22 cellular contexts compared by ENCODE assay signal in genomic region chr5:110104048-110104725, GRCh38.
"Had no signal": no experiment of that assay in that cellular context is flagged by ENCODE, and none has a peak within 500 bp of the region (broad histone marks: within the 10 kb centered on the region; RNA-seq: fewer than 3 reads in every experiment).

No MANE protein-coding gene starts in this region.

- H3K36me3 Mint-ChIP-seq: activated CD4-positive, alpha-beta memory T cell treated with anti-CD3 and anti-CD28 coated beads for 36 hours; activated naive CD4-positive, alpha-beta T cell treated with anti-CD3 and anti-CD28 coated beads, Interleukin-2, amount 50 U/mL, for 72 hours; immature natural killer cell; memory B cell; stimulated activated naive B cell treated with anti-CD40 and anti-IgM and Interleukin-4, amounts not matched to agents 10 μg/mL and 1 μg/mL and 100 μg/mL, for 72 hours had no signal

- H3K36me3 ChIP-seq: cardiac muscle cell, esophagus squamous epithelium, spleen, tibial artery, uterus had no signal

- ATAC-seq: activated naive CD4-positive, alpha-beta T cell treated with anti-CD3 and anti-CD28 coated beads, Interleukin-2, amount 50 U/mL, for 72 hours; effector memory CD8-positive, alpha-beta T cell; stimulated activated naive B cell treated with anti-CD40 and anti-IgM and Interleukin-4, amounts not matched to agents 10 μg/mL and 1 μg/mL and 100 μg/mL, for 72 hours had no signal

- H3K9me3 Mint-ChIP-seq: activated B cell treated with CpG ODN at 0.5 μM for 24 hours; activated CD4-positive, alpha-beta memory T cell treated with anti-CD3 and anti-CD28 coated beads for 36 hours; activated naive CD4-positive, alpha-beta T cell treated with anti-CD3 and anti-CD28 coated beads, Interleukin-2, amount 50 U/mL, for 72 hours; activated T-cell treated with anti-CD3 and anti-CD28 coated beads, Interleukin-2, amount 50 U/mL, for 24 hours; dendritic cell treated with granulocyte-macrophage colony-stimulating factor and Interleukin-4, amounts not matched to agents 40 ng/mL and 50 ng/mL, for 4 days; effector memory CD8-positive, alpha-beta T cell; immature natural killer cell; memory B cell; stimulated activated naive B cell treated with anti-CD40 and anti-IgM and Interleukin-4, amounts not matched to agents 10 μg/mL and 1 μg/mL and 100 μg/mL, for 72 hours had no signal

- H3K27me3 ChIP-seq: cardiac muscle cell, esophagus squamous epithelium, tibial artery, uterus had no signal

- H3K4me1 Mint-ChIP-seq: activated B cell treated with CpG ODN at 0.5 μM for 24 hours; memory B cell; stimulated activated naive B cell treated with anti-CD40 and anti-IgM and Interleukin-4, amounts not matched to agents 10 μg/mL and 1 μg/mL and 100 μg/mL, for 72 hours had no signal

- FAIRE-seq: TTC549 had no signal

- H3K4me3 Mint-ChIP-seq: activated B cell treated with CpG ODN at 0.5 μM for 24 hours; activated CD4-positive, alpha-beta memory T cell treated with anti-CD3 and anti-CD28 coated beads for 36 hours; activated T-cell treated with anti-CD3 and anti-CD28 coated beads, Interleukin-2, amount 50 U/mL, for 24 hours; dendritic cell treated with granulocyte-macrophage colony-stimulating factor and Interleukin-4, amounts not matched to agents 40 ng/mL and 50 ng/mL, for 4 days; effector memory CD8-positive, alpha-beta T cell; memory B cell; stimulated activated naive B cell treated with anti-CD40 and anti-IgM and Interleukin-4, amounts not matched to agents 10 μg/mL and 1 μg/mL and 100 μg/mL, for 72 hours had no signal

- H3K9me3 ChIP-seq: esophagus squamous epithelium, spleen, tibial artery, uterus had no signal

- DNase-seq: activated B cell treated with CpG ODN at 0.5 μM for 24 hours; activated CD4-positive, alpha-beta memory T cell treated with anti-CD3 and anti-CD28 coated beads for 36 hours; activated CD4-positive, alpha-beta T cell treated with anti-CD3 and anti-CD28 coated beads for 4 hours; activated effector memory CD4-positive, alpha-beta T cell treated with anti-CD3 and anti-CD28 coated beads, Interleukin-2, amount 50 U/mL, for 16 hours; activated T-cell treated with anti-CD3 and anti-CD28 coated beads, Interleukin-2, amount 50 U/mL, for 24 hours; amygdala; effector memory CD8-positive, alpha-beta T cell; esophagus squamous epithelium; nucleus accumbens; posterior cingulate gyrus; retina; spleen; stimulated activated naive B cell treated with anti-CD40 and anti-IgM and Interleukin-4, amounts not matched to agents 10 μg/mL and 1 μg/mL and 100 μg/mL, for 72 hours; substantia nigra; tibial artery; uterus had no signal

- H3K27me3 Mint-ChIP-seq: memory B cell had no signal

- H3K4me3 ChIP-seq: cardiac muscle cell, esophagus squamous epithelium, spleen, tibial artery, uterus had no signal

- H3K4me1 ChIP-seq: spleen, uterus had no signal

- H3K27ac ChIP-seq: cardiac muscle cell, esophagus squamous epithelium, spleen, tibial artery, uterus had no signal

- H3K27ac Mint-ChIP-seq: activated B cell treated with CpG ODN at 0.5 μM for 24 hours; activated CD4-positive, alpha-beta memory T cell treated with anti-CD3 and anti-CD28 coated beads for 36 hours; activated naive CD4-positive, alpha-beta T cell treated with anti-CD3 and anti-CD28 coated beads, Interleukin-2, amount 50 U/mL, for 72 hours; activated T-cell treated with anti-CD3 and anti-CD28 coated beads, Interleukin-2, amount 50 U/mL, for 24 hours; dendritic cell treated with granulocyte-macrophage colony-stimulating factor and Interleukin-4, amounts not matched to agents 40 ng/mL and 50 ng/mL, for 4 days; effector memory CD8-positive, alpha-beta T cell; immature natural killer cell; memory B cell; stimulated activated naive B cell treated with anti-CD40 and anti-IgM and Interleukin-4, amounts not matched to agents 10 μg/mL and 1 μg/mL and 100 μg/mL, for 72 hours had no signal
